13 cellular contexts compared by ENCODE assay signal in the genomic region with DNA sequence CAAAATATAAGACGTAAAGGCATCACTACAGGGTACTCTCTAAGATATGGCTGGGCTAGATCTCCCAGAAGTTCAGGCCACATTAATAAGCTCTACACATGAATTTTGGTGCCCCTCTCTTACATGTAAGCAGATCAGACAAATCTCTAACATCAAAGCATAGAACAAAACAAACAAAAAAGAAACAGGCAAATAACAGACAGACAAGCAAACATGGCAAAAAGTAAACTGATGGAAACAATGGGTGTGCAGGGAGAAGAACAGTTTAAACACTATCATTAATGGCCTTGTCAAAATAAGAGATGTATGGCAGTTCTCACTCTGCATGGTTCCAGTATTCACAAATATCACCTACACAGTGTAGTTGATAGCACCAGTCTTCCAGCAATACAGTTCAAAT.
"Had no signal": no experiment of that assay in that cellular context is flagged by ENCODE, and none has a peak within 500 bp of the region (broad histone marks: within the 10 kb centered on the region; RNA-seq: fewer than 3 reads in every experiment).

No MANE protein-coding gene starts in this region.

- ATAC-seq: activated CD4-positive, CD25-positive, alpha-beta regulatory T cell treated with anti-CD3 and anti-CD28 coated beads, Interleukin-2, amount 50 U/mL, for 24 hours; activated naive CD8-positive, alpha-beta T cell treated with anti-CD3 and anti-CD28 coated beads, Interleukin-2, amount 50 U/mL, for 24 hours; activated T-cell treated with anti-CD3 and anti-CD28 coated beads, Interleukin-2, amount 50 U/mL, for 72 hours; left colon; natural killer cell treated with Interleukin-12 subunit alpha and Interleukin-12 subunit beta and Interleukin-15 and Interleukin-18, amount 100 ng/mL, for 72 hours had no signal

- DNase-seq: activated CD4-positive, alpha-beta memory T cell treated with anti-CD3 and anti-CD28 coated beads, Interleukin-2, amount 10 ng/mL, durations not matched to agents 7 days and 5 days; activated CD4-positive, alpha-beta T cell treated with anti-CD3 and anti-CD28 coated beads, Interleukin-2, amount 10 ng/mL, durations not matched to agents 24 days and 14 days; activated effector memory CD4-positive, alpha-beta T cell treated with Interleukin-2 at 50 U/mL for 16 hours; activated naive CD4-positive, alpha-beta T cell treated with anti-CD3 and anti-CD28 coated beads, Interleukin-2, amount 10 ng/mL, durations not matched to agents 7 days and 5 days; activated naive CD8-positive, alpha-beta T cell treated with anti-CD3 and anti-CD28 coated beads, Interleukin-2, amount 50 U/mL, for 24 hours; activated T-cell treated with anti-CD3 and anti-CD28 coated beads, Interleukin-2, amount 50 U/mL, for 72 hours; cerebellar nuclear complex; left colon; spleen; stimulated activated CD4-positive, alpha-beta T cell treated with anti-CD3 and anti-CD28 coated beads, Interleukin-4, amount 100 ng/mL, for 24 hours; stimulated activated naive CD4-positive, alpha-beta T cell treated with Interleukin-2 at 50 U/mL for 16 hours had no signal
